In the genomic region with DNA sequence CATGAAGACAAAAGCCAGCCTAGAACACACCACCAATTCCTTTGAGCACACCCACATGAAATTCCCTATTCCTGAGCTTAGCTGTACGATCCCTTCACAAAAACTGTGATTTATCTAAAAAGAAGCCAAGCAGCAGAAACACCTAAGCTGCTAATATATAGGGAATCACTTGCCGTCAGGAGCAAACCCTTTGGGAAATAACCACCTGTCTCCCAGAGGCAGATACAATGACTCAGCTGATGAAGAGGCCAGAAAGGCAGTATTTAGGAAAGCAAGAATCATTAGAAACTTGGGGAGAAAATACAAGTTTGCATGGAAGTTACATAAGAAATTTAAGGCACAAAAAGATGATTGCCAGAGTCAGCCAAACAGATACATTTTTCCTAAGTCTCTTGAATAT, we compare ENCODE assay signal across 27 cellular contexts.
"Had no signal": no experiment of that assay in that cellular context is flagged by ENCODE, and none has a peak within 500 bp of the region (broad histone marks: within the 10 kb centered on the region; RNA-seq: fewer than 3 reads in every experiment).

No MANE protein-coding gene starts in this region.

- H3K27ac ChIP-seq: breast epithelium, heart left ventricle, right lobe of liver, upper lobe of left lung, vagina had no signal

- H3K9me3 Mint-ChIP-seq: activated B cell treated with CpG ODN at 0.5 μM for 24 hours; activated CD8-positive, alpha-beta T cell treated with anti-CD3 and anti-CD28 coated beads for 36 hours; activated naive CD4-positive, alpha-beta T cell treated with anti-CD3 and anti-CD28 coated beads, Interleukin-2, amount 50 U/mL, for 24 hours; activated naive CD8-positive, alpha-beta T cell treated with anti-CD3 and anti-CD28 coated beads, Interleukin-2, amount 50 U/mL, for 24 hours; activated T-helper 2 cell treated with anti-CD3 and anti-CD28 coated beads, Interferon-gamma antibody, Interleukin-2, Interleukin-4, amounts not matched to agents 10 μg/mL and 5 μg/mL and 100 μg/mL, durations not matched to agents 14 hours and 24 hours and 36 hours; endodermal cell; memory B cell; naive thymus-derived CD4-positive, alpha-beta T cell; stimulated activated effector memory CD8-positive, alpha-beta T cell treated with anti-CD3 and anti-CD28 coated beads, Interleukin-12 subunit alpha, Interleukin-12 subunit beta, amount 100 ng/mL, for 72 hours; T-helper 2 cell treated with Interferon-gamma antibody and Interleukin-4, amounts not matched to agents 5 μg/mL and 100 μg/mL, for 36 hours had no signal

- H3K4me3 ChIP-seq: breast epithelium, heart left ventricle, right lobe of liver, upper lobe of left lung, vagina had no signal

- H3K36me3 ChIP-seq: breast epithelium, heart left ventricle, right lobe of liver, upper lobe of left lung, vagina had no signal

- H3K4me3 Mint-ChIP-seq: activated B cell treated with CpG ODN at 0.5 μM for 24 hours; activated CD8-positive, alpha-beta T cell treated with anti-CD3 and anti-CD28 coated beads for 36 hours; activated naive CD4-positive, alpha-beta T cell treated with anti-CD3 and anti-CD28 coated beads, Interleukin-2, amount 50 U/mL, for 24 hours; activated naive CD8-positive, alpha-beta T cell treated with anti-CD3 and anti-CD28 coated beads, Interleukin-2, amount 50 U/mL, for 24 hours; endodermal cell; memory B cell; naive thymus-derived CD4-positive, alpha-beta T cell; neural crest cell; stimulated activated effector memory CD8-positive, alpha-beta T cell treated with anti-CD3 and anti-CD28 coated beads, Interleukin-12 subunit alpha, Interleukin-12 subunit beta, amount 100 ng/mL, for 72 hours; stimulated activated naive CD8-positive, alpha-beta T cell treated with anti-CD3 and anti-CD28 coated beads, Interleukin-15, Interleukin-2, amounts not matched to agents 100 ng/mL and 50 ng/mL, for 24 hours; T-helper 2 cell treated with Interferon-gamma antibody and Interleukin-4, amounts not matched to agents 5 μg/mL and 100 μg/mL, for 36 hours had no signal

- H3K4me1 ChIP-seq: breast epithelium, right lobe of liver, upper lobe of left lung had no signal

- H3K36me3 Mint-ChIP-seq: stimulated activated effector memory CD8-positive, alpha-beta T cell treated with anti-CD3 and anti-CD28 coated beads, Interleukin-12 subunit alpha, Interleukin-12 subunit beta, amount 100 ng/mL, for 72 hours had no signal

- H3K27ac Mint-ChIP-seq: activated B cell treated with CpG ODN at 0.5 μM for 24 hours; activated CD8-positive, alpha-beta T cell treated with anti-CD3 and anti-CD28 coated beads for 36 hours; activated naive CD4-positive, alpha-beta T cell treated with anti-CD3 and anti-CD28 coated beads, Interleukin-2, amount 50 U/mL, for 24 hours; activated naive CD8-positive, alpha-beta T cell treated with anti-CD3 and anti-CD28 coated beads, Interleukin-2, amount 50 U/mL, for 24 hours; activated T-helper 2 cell treated with anti-CD3 and anti-CD28 coated beads, Interferon-gamma antibody, Interleukin-2, Interleukin-4, amounts not matched to agents 10 μg/mL and 5 μg/mL and 100 μg/mL, durations not matched to agents 14 hours and 24 hours and 36 hours; endodermal cell; memory B cell; stimulated activated effector memory CD8-positive, alpha-beta T cell treated with anti-CD3 and anti-CD28 coated beads, Interleukin-12 subunit alpha, Interleukin-12 subunit beta, amount 100 ng/mL, for 72 hours; stimulated activated naive CD8-positive, alpha-beta T cell treated with anti-CD3 and anti-CD28 coated beads, Interleukin-15, Interleukin-2, amounts not matched to agents 100 ng/mL and 50 ng/mL, for 24 hours; T-helper 2 cell treated with Interferon-gamma antibody and Interleukin-4, amounts not matched to agents 5 μg/mL and 100 μg/mL, for 36 hours had no signal

- DNase-seq: activated B cell treated with CpG ODN at 0.5 μM for 24 hours; activated CD4-positive, alpha-beta T cell treated with anti-CD3 and anti-CD28 coated beads, Interleukin-2, amount 50 U/mL, for 1 hour; activated CD8-positive, alpha-beta T cell treated with anti-CD3 and anti-CD28 coated beads for 36 hours; activated naive CD8-positive, alpha-beta T cell treated with anti-CD3 and anti-CD28 coated beads, Interleukin-2, amount 50 U/mL, for 24 hours; activated T-cell treated with anti-CD3 and anti-CD28 coated beads, Interleukin-2, amount 50 U/mL, for 48 hours; amygdala; central memory CD4-positive, alpha-beta T cell; endodermal cell; heart left ventricle; midbrain; naive thymus-derived CD4-positive, alpha-beta T cell; occipital lobe; posterior cingulate gyrus; right lobe of liver; small intestine; stimulated activated CD4-positive, alpha-beta T cell treated with anti-CD3 and anti-CD28 coated beads, Interleukin-4, amount 100 ng/mL, for 24 hours; upper lobe of left lung had no signal

- H3K27me3 Mint-ChIP-seq: activated B cell treated with CpG ODN at 0.5 μM for 24 hours; activated naive CD4-positive, alpha-beta T cell treated with anti-CD3 and anti-CD28 coated beads, Interleukin-2, amount 50 U/mL, for 24 hours; activated naive CD8-positive, alpha-beta T cell treated with anti-CD3 and anti-CD28 coated beads, Interleukin-2, amount 50 U/mL, for 24 hours; memory B cell; naive thymus-derived CD4-positive, alpha-beta T cell; stimulated activated naive CD8-positive, alpha-beta T cell treated with anti-CD3 and anti-CD28 coated beads, Interleukin-15, Interleukin-2, amounts not matched to agents 100 ng/mL and 50 ng/mL, for 24 hours had no signal

- H3K27me3 ChIP-seq: breast epithelium, heart left ventricle, right lobe of liver, upper lobe of left lung, vagina had no signal

- ATAC-seq: activated CD8-positive, alpha-beta T cell treated with anti-CD3 and anti-CD28 coated beads for 36 hours; activated naive CD8-positive, alpha-beta T cell treated with anti-CD3 and anti-CD28 coated beads, Interleukin-2, amount 50 U/mL, for 24 hours; esophagus mucosa; heart left ventricle; naive thymus-derived CD4-positive, alpha-beta T cell; right lobe of liver; stimulated activated effector memory CD8-positive, alpha-beta T cell treated with anti-CD3 and anti-CD28 coated beads, Interleukin-12 subunit alpha, Interleukin-12 subunit beta, amount 100 ng/mL, for 72 hours had no signal

- H3K9me3 ChIP-seq: breast epithelium, heart left ventricle, right lobe of liver, upper lobe of left lung, vagina had no signal
